Comparison of ENCODE assay signal across 19 cellular contexts in genomic region chr13:37009692-37010091, GRCh38.
"Had no signal": no experiment of that assay in that cellular context is flagged by ENCODE, and none has a peak within 500 bp of the region (broad histone marks: within the 10 kb centered on the region; RNA-seq: fewer than 3 reads in every experiment).

No MANE protein-coding gene starts in this region.

- DNase-seq: activated CD4-positive, alpha-beta T cell treated with anti-CD3 and anti-CD28 coated beads, Interleukin-2, amount 50 U/mL, for 1 hour; activated gamma-delta T cell; activated T-cell treated with anti-CD3 and anti-CD28 coated beads, Interleukin-2, amount 50 U/mL, for 4 hours; aorta; brain microvascular endothelial cell; central memory CD4-positive, alpha-beta T cell; dorsolateral prefrontal cortex; foreskin fibroblast; kidney; stimulated activated CD4-positive, alpha-beta T cell treated with anti-CD3 and anti-CD28 coated beads, Interleukin-2, amount 100 ng/mL, for 24 hours; T-helper 1 cell; T-helper 9 cell; transverse colon had no signal

- H3K4me1 ChIP-seq: transverse colon, vagina had no signal

- H3K9me3 Mint-ChIP-seq: activated T-cell treated with anti-CD3 and anti-CD28 coated beads, Interleukin-2, amount 50 U/mL, for 4 hours; stimulated activated naive CD8-positive, alpha-beta T cell treated with anti-CD3 and anti-CD28 coated beads, Interleukin-15, Interleukin-2, amounts not matched to agents 100 ng/mL and 50 ng/mL, for 24 hours had no signal

- FAIRE-seq: colon, kidney had no signal

- H3K4me3 ChIP-seq: dorsolateral prefrontal cortex, lung, transverse colon, vagina had no signal

- ATAC-seq: activated T-cell treated with anti-CD3 and anti-CD28 coated beads, Interleukin-2, amount 50 U/mL, for 4 hours; left lobe of liver had no signal

- H3K27me3 Mint-ChIP-seq: stimulated activated naive CD8-positive, alpha-beta T cell treated with anti-CD3 and anti-CD28 coated beads, Interleukin-15, Interleukin-2, amounts not matched to agents 100 ng/mL and 50 ng/mL, for 24 hours had no signal

- H3K4me3 Mint-ChIP-seq: activated T-cell treated with anti-CD3 and anti-CD28 coated beads, Interleukin-2, amount 50 U/mL, for 4 hours; stimulated activated naive CD8-positive, alpha-beta T cell treated with anti-CD3 and anti-CD28 coated beads, Interleukin-15, Interleukin-2, amounts not matched to agents 100 ng/mL and 50 ng/mL, for 24 hours had no signal

- H3K27me3 ChIP-seq: brain microvascular endothelial cell, dorsolateral prefrontal cortex, transverse colon, vagina had no signal

- H3K9me3 ChIP-seq: transverse colon, vagina had no signal

- H3K27ac ChIP-seq: brain microvascular endothelial cell, dorsolateral prefrontal cortex, epithelial cell of prostate, transverse colon, vagina had no signal
